1 cellular context compared by ENCODE assay signal in genomic region chr3:73719413-73719831, GRCh38.
TF ChIP-seq lines count a peak whose summit lies in the region.

No MANE protein-coding gene starts in this region.

TF ChIP-seq in SK-N-SH, 30 proteins besides CTCF, POLR2A, EP300 and RAD21:
- no peak for TF ChIP-seq NFIC (IDR thresholded peaks at IDR 0.05; ENCODE audit: borderline replicate concordance)
- no peak for TF ChIP-seq ELF1 (IDR thresholded peaks at IDR 0.05)
- TF ChIP-seq PBX3 (IDR thresholded peaks at IDR 0.05) = no peak
- no peak for TF ChIP-seq GABPA (IDR thresholded peaks at IDR 0.05; ENCODE audit: low read depth)
- TF ChIP-seq RFX5 (IDR thresholded peaks at IDR 0.05; ENCODE audit: low read length) = no peak
- TF ChIP-seq POLR2AphosphoS5 (IDR thresholded peaks at IDR 0.05; ENCODE audit: low read depth, low read length) = no peak
- TF ChIP-seq FOSL2 (IDR thresholded peaks at IDR 0.05; ENCODE audit: borderline replicate concordance, low read depth) = no peak
- TF ChIP-seq SMC3 (IDR thresholded peaks at IDR 0.05; ENCODE audit: low read depth, low read length) = no peak
